ENCODE assay signal across 27 cellular contexts in the genomic region with DNA sequence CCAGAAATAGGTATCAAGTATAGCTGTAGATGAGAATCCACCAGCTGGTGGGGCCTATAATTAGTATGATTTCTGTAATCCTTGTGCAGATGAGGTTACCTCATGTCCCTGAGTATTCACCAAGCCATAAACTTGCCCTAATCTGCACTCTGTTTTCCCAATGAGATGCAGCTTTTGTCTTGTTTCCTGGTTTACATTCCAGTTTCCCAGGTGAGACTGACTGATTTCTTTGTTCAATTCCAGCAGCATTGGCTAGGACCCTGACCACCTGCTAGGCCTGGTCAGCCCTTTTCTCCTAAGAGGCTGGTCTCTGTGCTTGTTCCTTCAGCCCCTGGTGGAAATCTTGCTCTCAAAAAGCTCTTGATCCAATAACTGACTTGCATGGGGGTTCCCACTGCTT. TPM values are rescaled to one million over a fixed set of nuclear protein-coding genes. Genes with fewer than 3 reads are reported as not detected.
DNase-seq lines count a peak whose midpoint lies in the region; ATAC-seq, FAIRE-seq and TF ChIP-seq lines count a peak whose summit lies in the region.
"Had no signal": no experiment of that assay in that cellular context is flagged by ENCODE, and none has a peak within 500 bp of the region (broad histone marks: within the 10 kb centered on the region; RNA-seq: fewer than 3 reads in every experiment).

No MANE protein-coding gene starts in this region.

- no peak overlapping the region for H2BK12ac ChIP-seq in H1 (ENCODE audit: low read depth, low read length)

- no peak for FAIRE-seq in H1 (lab: Jason Lieb, UNC)
- FAIRE-seq: GM12892, GM19239 had no signal

- H3K27me3 ChIP-seq in RWPE2 (ENCODE audit: insufficient read depth, poor library complexity, severe bottlenecking) (no peaks in the 10 kb centered on the region), H1 (replicated peaks in 1 of 4; ENCODE audit: control insufficient read depth in 3 of 4, extremely low read depth in 1 of 4, insufficient read depth in 3 of 4, low read length in 3 of 4) (no peaks in the 10 kb centered on the region), neural progenitor cell (no peaks in the 10 kb centered on the region)
- H3K27me3 ChIP-seq: upper lobe of left lung had no signal

- H3K23me2 ChIP-seq in H1 (ENCODE audit: low read depth, low read length), result no peaks in the 10 kb centered on the region

- no peaks in the 10 kb centered on the region for H3K79me1 ChIP-seq in H1 (ENCODE audit: low read depth, low read length)

- H3K4me3 ChIP-seq in RWPE2 (ENCODE audit: severe bottlenecking) (no peak overlapping the region), H1 (ENCODE audit: extremely low read depth in 1 of 4, insufficient read depth in 2 of 4, low read depth in 3 of 4, low read length in 4 of 4) (no peak overlapping the region), neural progenitor cell (no peak overlapping the region)
- H3K4me3 ChIP-seq: upper lobe of left lung had no signal

- no peak overlapping the region for H4K5ac ChIP-seq in H1 (ENCODE audit: insufficient read length, low read depth, low read length)

- peaks cover 5% of the 10 kb centered on the region for H3K27me3 Mint-ChIP-seq in neural progenitor cell (ENCODE audit: insufficient read depth, low read depth)

- H4K91ac ChIP-seq in H1 (replicated peaks; ENCODE audit: insufficient read length, low read length), result no peak overlapping the region

- H3K56ac ChIP-seq in H1 (replicated peaks; ENCODE audit: insufficient read length, low read depth, low read length), result no peak overlapping the region

- no peak for TF ChIP-seq POLR2A in H1 (IDR thresholded peaks at IDR 0.05; ENCODE audit: control extremely low read depth in 1 of 2, low read depth in 2 of 2, low read length in 2 of 2)

- H3K36me3 ChIP-seq in RWPE2 (ENCODE audit: low read depth) (no peaks in the 10 kb centered on the region), H1 (ENCODE audit: control insufficient read depth in 2 of 4, insufficient read depth in 4 of 4, low read length in 3 of 4) (no peaks in the 10 kb centered on the region), neural progenitor cell (no peaks in the 10 kb centered on the region)
- H3K36me3 ChIP-seq: upper lobe of left lung had no signal

- H4K20me1 ChIP-seq in H1 (replicated peaks in 1 of 2; ENCODE audit: control insufficient read depth in 1 of 2, insufficient read depth in 2 of 2, low read length in 2 of 2) (no peaks in the 10 kb centered on the region), neural progenitor cell (ENCODE audit: low read depth) (no peaks in the 10 kb centered on the region)

- POLR2A ChIA-PET in H1 (lab: Charles Lee; ENCODE audit: partially characterized antibody), result no interaction called here

- H3K9ac ChIP-seq in H1 (replicated peaks in 1 of 4; ENCODE audit: extremely low read depth in 1 of 4, low read depth in 3 of 4, low read length in 3 of 4), result no peak overlapping the region
- no peak overlapping the region for H3K9ac ChIP-seq in neural progenitor cell

- no peak overlapping the region for H4K8ac ChIP-seq in H1 (ENCODE audit: extremely low read depth, insufficient read depth, low read length)

- no peak overlapping the region for H3K23ac ChIP-seq in H1 (ENCODE audit: insufficient read length)

- H2AFZ ChIP-seq in H1 (ENCODE audit: low read length) (peak overlapping the region; percentile 84; the same call in 1 of the 2 replicates), neural progenitor cell (replicated peaks) (peak overlapping the region; percentile 79)

- no peak overlapping the region for H3K4ac ChIP-seq in H1 (replicated peaks; ENCODE audit: insufficient read length, low read depth, low read length)

- H3K9me3 ChIP-seq in RWPE2 (ENCODE audit: severe bottlenecking) (no peaks in the 10 kb centered on the region), H1 (ENCODE audit: insufficient read depth in 2 of 2, low read depth in 1 of 2, low read length in 1 of 2) (no peaks in the 10 kb centered on the region), neural progenitor cell (ENCODE audit: low read depth) (no peaks in the 10 kb centered on the region)
- H3K9me3 ChIP-seq: upper lobe of left lung had no signal

- H3K4me1 Mint-ChIP-seq in neural progenitor cell, result peaks cover 33% of the 10 kb centered on the region
- H3K4me1 Mint-ChIP-seq: activated naive CD4-positive, alpha-beta T cell treated with anti-CD3 and anti-CD28 coated beads, Interleukin-2, amount 50 U/mL, for 24 hours; CD4-positive, alpha-beta memory T cell; natural killer cell had no signal

- no peak overlapping the region for H2BK5ac ChIP-seq in H1 (ENCODE audit: low read depth, low read length)

- H3K18ac ChIP-seq in H1 (ENCODE audit: extremely low read depth, low read length), result no peak overlapping the region

- no peak overlapping the region for H3K4me2 ChIP-seq in H1 (ENCODE audit: insufficient read depth in 1 of 2, low read depth in 2 of 2, low read length in 2 of 2)
- H3K4me2 ChIP-seq in neural progenitor cell, result peak overlapping the region; percentile 50

- no peak overlapping the region for H3K27ac Mint-ChIP-seq in neural progenitor cell
- H3K27ac Mint-ChIP-seq: activated CD4-positive, alpha-beta T cell treated with anti-CD3 and anti-CD28 coated beads for 36 hours; activated naive CD4-positive, alpha-beta T cell treated with anti-CD3 and anti-CD28 coated beads, Interleukin-2, amount 50 U/mL, for 24 hours; activated T-cell treated with anti-CD3 and anti-CD28 coated beads, Interleukin-2, amount 50 U/mL, for 72 hours; CD4-positive, alpha-beta memory T cell; natural killer cell had no signal

- no peak overlapping the region for H2BK120ac ChIP-seq in H1 (replicated peaks; ENCODE audit: low read depth, low read length)

- peak overlapping the region; percentile 52 for H3K27ac ChIP-seq in RWPE2 (ENCODE audit: poor library complexity, severe bottlenecking)
- 0 out of 2 replicates have a peak overlapping the region, but pooled peaks have one; percentile 27 for H3K27ac ChIP-seq in H1 (ENCODE audit: low read depth, low read length)
- H3K27ac ChIP-seq in neural progenitor cell, result no peak overlapping the region
- H3K27ac ChIP-seq: 22Rv1, upper lobe of left lung had no signal

- no peak overlapping the region for H2BK20ac ChIP-seq in H1 (ENCODE audit: low read length)

- TF ChIP-seq RAD21 in H1 (IDR thresholded peaks at IDR 0.05 in 1 of 2, conservative IDR thresholded peaks at IDR 0.05 in 1 of 2; ENCODE audit: low read depth in 2 of 2, low read length in 2 of 2), result no peak

- CTCF ChIA-PET in H1 (lab: Charles Lee; ENCODE audit: partially characterized antibody), result interaction anchor here (0.5 to 1.7 kb wide), 2 partner anchors 8 to 40 kb away, joined by 3 to 6 read pairs; no protein-coding TSS in a partner anchor

- DNase-seq in DMS153 (lab: John Stamatoyannopoulos, UW) (peak; percentile 13), DMS153 treated with DMSO at 0.1 percent for 48 hours (lab: John Stamatoyannopoulos, UW; ENCODE audit: unreplicated experiment) (no peak), RWPE2 (ENCODE audit: low spot score) (no peak), H1 (ENCODE audit: low read depth in 1 of 2, low spot score in 2 of 2) (no peak), neural progenitor cell (ENCODE audit: low spot score) (no peak), activated T-cell treated with anti-CD3 and anti-CD28 coated beads for 4 hours (no peak), hippocampal formation (lab: John Stamatoyannopoulos, UW) (no peak)
- DNase-seq in stimulated activated naive CD8-positive, alpha-beta T cell treated with anti-CD3 and anti-CD28 coated beads, Interleukin-15, Interleukin-2, amounts not matched to agents 100 U/mL and 50 U/mL, for 24 hours, result no peak
- DNase-seq: activated CD4-positive, alpha-beta T cell treated with anti-CD3 and anti-CD28 coated beads for 36 hours; activated CD8-positive, alpha-beta memory T cell treated with anti-CD3 and anti-CD28 coated beads for 24 hours; activated T-cell treated with anti-CD3 and anti-CD28 coated beads, Interleukin-2, amount 50 U/mL, for 72 hours; CD4-positive, alpha-beta memory T cell; natural killer cell; NCI-H1092; NCI-H69; posterior cingulate gyrus; SW 1271; upper lobe of left lung had no signal

- H3K36me3 Mint-ChIP-seq in neural progenitor cell, result no peaks in the 10 kb centered on the region
- H3K36me3 Mint-ChIP-seq: activated naive CD4-positive, alpha-beta T cell treated with anti-CD3 and anti-CD28 coated beads, Interleukin-2, amount 50 U/mL, for 24 hours; CD4-positive, alpha-beta memory T cell; natural killer cell had no signal

- H3K9me3 Mint-ChIP-seq in neural progenitor cell, result no peaks in the 10 kb centered on the region
- H3K9me3 Mint-ChIP-seq: activated naive CD4-positive, alpha-beta T cell treated with anti-CD3 and anti-CD28 coated beads, Interleukin-2, amount 50 U/mL, for 24 hours; CD4-positive, alpha-beta memory T cell; natural killer cell had no signal

- no peak for TF ChIP-seq CTCF in RWPE2 (IDR thresholded peaks at IDR 0.05; ENCODE audit: poor library complexity, severe bottlenecking)
- no peak for TF ChIP-seq CTCF in H1 (IDR thresholded peaks at IDR 0.05; ENCODE audit: control extremely low read depth in 1 of 3, insufficient read depth in 1 of 3, low read depth in 1 of 3, low read length in 3 of 3)
- no peak for TF ChIP-seq CTCF in neural progenitor cell (IDR thresholded peaks at IDR 0.05)

- H3K4me1 ChIP-seq in RWPE2 (ENCODE audit: insufficient read depth, poor library complexity, severe bottlenecking), result peaks cover 30% of the 10 kb centered on the region
- peaks cover 0 to 6% (median 4%) of the 10 kb centered on the region in 4 experiments; a peak in 3 of 7 replicates for H3K4me1 ChIP-seq in H1 (replicated peaks in 1 of 4; ENCODE audit: control insufficient read depth in 3 of 4, insufficient read depth in 4 of 4, low read length in 3 of 4)
- peaks cover 36% of the 10 kb centered on the region for H3K4me1 ChIP-seq in neural progenitor cell
- H3K4me1 ChIP-seq: upper lobe of left lung had no signal

- H3K14ac ChIP-seq in H1 (ENCODE audit: insufficient read length), result no peak overlapping the region

- TF ChIP-seq EP300 in H1 (IDR thresholded peaks at IDR 0.05; ENCODE audit: borderline replicate concordance in 1 of 2, low read depth in 2 of 2, low read length in 2 of 2), result no peak

- no peak overlapping the region for H3K4me3 Mint-ChIP-seq in neural progenitor cell
- H3K4me3 Mint-ChIP-seq: activated CD4-positive, alpha-beta T cell treated with anti-CD3 and anti-CD28 coated beads for 36 hours; activated naive CD4-positive, alpha-beta T cell treated with anti-CD3 and anti-CD28 coated beads, Interleukin-2, amount 50 U/mL, for 24 hours; activated T-cell treated with anti-CD3 and anti-CD28 coated beads, Interleukin-2, amount 50 U/mL, for 72 hours; CD4-positive, alpha-beta memory T cell; natural killer cell had no signal

- H2BK15ac ChIP-seq in H1 (ENCODE audit: low read length), result no peak overlapping the region

- H3K79me2 ChIP-seq in H1 (ENCODE audit: control insufficient read depth in 1 of 2, insufficient read depth in 2 of 2, low read length in 2 of 2) (no peaks in the 10 kb centered on the region), neural progenitor cell (ENCODE audit: low read depth) (no peaks in the 10 kb centered on the region)

- peaks cover 7% of the 10 kb centered on the region for H3F3A ChIP-seq in neural progenitor cell (ENCODE audit: low read depth)

- H2AK5ac ChIP-seq in H1 (ENCODE audit: low read depth, low read length), result no peak overlapping the region

- peak; percentile 32; the same call in 1 of the 3 replicates for ATAC-seq in RWPE2 (ENCODE audit: low read depth)
- ATAC-seq in stimulated activated naive CD8-positive, alpha-beta T cell treated with anti-CD3 and anti-CD28 coated beads, Interleukin-15, Interleukin-2, amounts not matched to agents 100 U/mL and 50 U/mL, for 24 hours, result no peak
- ATAC-seq: activated CD4-positive, alpha-beta T cell treated with anti-CD3 and anti-CD28 coated beads for 36 hours; activated T-cell treated with anti-CD3 and anti-CD28 coated beads, Interleukin-2, amount 50 U/mL, for 72 hours; natural killer cell; Right ventricle myocardium inferior had no signal

RNA-seq across cellular contexts. Expression of a gene that starts 44.6 kb away (rescaled TPM):
- total RNA-seq in H1 (2021; fragmentation: NEBNext Ultra II Directional; extraction: Animal tissue kit (Norgen Biotek cat#: 25700)), result 0.22 TPM in 1 of 2 replicates, not detected in the other
- 0.24 and 0.38 TPM in 2 replicates for polyA plus RNA-seq in H1 (2011; rRNA removed)
- polyA plus RNA-seq in H1 (2011; cell fraction: cytosol; rRNA removed), result 0.27 TPM
- polyA plus RNA-seq in H1 (2011; cell fraction: nucleus; rRNA removed), result 0.70 TPM
- polyA plus RNA-seq in H1 (2012, experiment 1 of 2), result 0.50 to 0.84 TPM (median 0.57 TPM) in 4 replicates
- not detected for polyA plus RNA-seq in H1 (2012, experiment 2 of 2)
- 0.39 TPM for polyA plus RNA-seq in H1 (2013, experiment 1 of 2)
- polyA plus RNA-seq in H1 (2013, experiment 2 of 2), result 0.44 TPM
- polyA minus RNA-seq in H1 (2011; rRNA and poly(A)+ RNA removed), result 1.7 TPM in 1 of 2 replicates, not detected in the other
- polyA minus RNA-seq in H1 (2011; cell fraction: cytosol; rRNA and poly(A)+ RNA removed), result not detected
- 3.3 TPM for polyA minus RNA-seq in H1 (2011; cell fraction: nucleus; rRNA and poly(A)+ RNA removed)
- not detected in 2 replicates for total RNA-seq in neural progenitor cell (ENCODE audit: low replicate concordance)
- total RNA-seq: activated CD4-positive, alpha-beta T cell treated with anti-CD3 and anti-CD28 coated beads for 36 hours; activated T-cell treated with anti-CD3 and anti-CD28 coated beads, Interleukin-2, amount 50 U/mL, for 72 hours; CD4-positive, alpha-beta memory T cell; chondrocyte; mesenteric fat pad; natural killer cell; OCI-LY7; subcutaneous adipose tissue; upper lobe of left lung had no signal
- polyA plus RNA-seq: CD4-positive, alpha-beta memory T cell had no signal
